Comparison of ENCODE assay signal across 8 cellular contexts in the genomic region with DNA sequence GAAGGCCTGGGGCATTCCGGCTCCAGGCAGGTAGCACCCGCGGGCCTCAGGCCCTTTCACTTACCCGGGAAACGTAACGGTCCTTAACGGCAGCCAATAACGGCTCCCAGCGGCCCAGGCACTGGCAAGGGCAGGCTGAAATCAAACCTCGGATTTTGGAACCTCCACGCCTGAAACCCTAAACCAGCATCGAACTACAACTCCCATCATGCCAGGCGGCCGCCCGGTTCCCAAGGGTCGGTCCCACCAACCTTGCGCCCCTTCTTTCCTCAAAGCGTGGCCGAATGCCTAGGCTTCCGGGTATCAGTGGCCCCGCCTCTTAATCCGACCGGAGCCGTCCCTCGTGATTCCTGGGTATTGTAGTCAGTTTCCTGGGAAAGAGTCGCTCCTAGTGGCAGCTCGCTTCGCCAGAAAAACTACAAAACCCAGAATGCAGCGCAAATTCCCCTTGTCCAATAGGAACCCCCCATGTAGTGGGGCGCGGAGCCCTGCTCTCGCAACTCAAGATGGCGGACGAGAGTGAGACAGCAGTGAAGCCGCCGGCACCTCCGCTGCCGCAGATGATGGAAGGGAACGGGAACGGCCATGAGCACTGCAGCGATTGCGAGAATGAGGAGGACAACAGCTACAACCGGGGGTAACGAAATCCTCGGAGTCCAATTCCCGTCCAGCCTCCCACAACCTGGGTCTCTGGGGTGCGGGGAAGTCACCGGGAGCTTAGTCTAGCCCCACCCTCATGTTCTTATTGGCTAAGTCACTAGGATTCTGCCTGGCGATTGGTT.
DNase-seq lines count a peak whose midpoint lies in the region; ATAC-seq and TF ChIP-seq lines count a peak whose summit lies in the region.

A gene (plus strand): TSS at position 494 of the 782 bp plus-strand sequence. CDS start 13 bp downstream, at position 507.

- H3K4me3 Mint-ChIP-seq in nephron progenitor cell: peak within 1 kb of the TSS; percentile 98
- peak within 1 kb of the TSS; percentile 86 for H3K4me3 Mint-ChIP-seq in stimulated activated naive CD8-positive, alpha-beta T cell treated with anti-CD3 and anti-CD28 coated beads, Interleukin-15, amount 100 ng/mL, for 72 hours

- H3K27ac Mint-ChIP-seq in nephron progenitor cell: peak within 1 kb of the TSS; percentile 99
- H3K27ac Mint-ChIP-seq in stimulated activated naive CD8-positive, alpha-beta T cell treated with anti-CD3 and anti-CD28 coated beads, Interleukin-15, amount 100 ng/mL, for 72 hours: peak within 1 kb of the TSS; percentile 95 to 98

- H3K79me2 ChIP-seq in MM.1S (ENCODE audit: low read length): peaks cover 68% of the 10 kb centered on the region

- no peaks in the 10 kb centered on the region for H3K27me3 ChIP-seq in HAP-1 (ENCODE audit: low read depth)
- no peaks in the 10 kb centered on the region for H3K27me3 ChIP-seq in MM.1S (replicated peaks; ENCODE audit: insufficient read depth, low read length)

- H3K9me3 ChIP-seq in ES-I3 (ENCODE audit: control insufficient read depth, insufficient read depth, low read length): no peaks in the 10 kb centered on the region
- H3K9me3 ChIP-seq in HAP-1: no peaks in the 10 kb centered on the region
- no peaks in the 10 kb centered on the region for H3K9me3 ChIP-seq in MM.1S (replicated peaks; ENCODE audit: insufficient read depth, low read length)

- H3K9ac ChIP-seq in ES-I3 (ENCODE audit: low read depth, low read length) (peak within 1 kb of the TSS; percentile 97), MM.1S (ENCODE audit: low read length) (peak within 1 kb of the TSS; percentile 95)

- H3K4me1 Mint-ChIP-seq in nephron progenitor cell: peaks cover 31% of the 10 kb centered on the region
- peaks cover 60% of the 10 kb centered on the region for H3K4me1 Mint-ChIP-seq in stimulated activated naive CD8-positive, alpha-beta T cell treated with anti-CD3 and anti-CD28 coated beads, Interleukin-15, amount 100 ng/mL, for 72 hours

- in situ Hi-C loops in HAP-1 (cut with MboI; ENCODE audit: low sequenced_read_pairs): no loop called here

- H2AFZ ChIP-seq in MM.1S (ENCODE audit: low read length): peak within 1 kb of the TSS; percentile 79

- 0 out of 2 replicates have a peak, but pooled peaks cover 7% of the 10 kb centered on the region for H4K20me1 ChIP-seq in MM.1S (ENCODE audit: insufficient read depth, low read length)

- peak; percentile 95 for ATAC-seq in stimulated activated naive CD8-positive, alpha-beta T cell treated with anti-CD3 and anti-CD28 coated beads, Interleukin-15, amount 100 ng/mL, for 72 hours

- peaks cover 17% of the 10 kb centered on the region for H3K36me3 Mint-ChIP-seq in nephron progenitor cell (ENCODE audit: low read depth)

- peak within 1 kb of the TSS; percentile 74 for H3K4me2 ChIP-seq in MM.1S (ENCODE audit: low read depth, low read length)

- H3K27me3 Mint-ChIP-seq in nephron progenitor cell (ENCODE audit: low read depth, poor library complexity): no peaks in the 10 kb centered on the region
- H3K27me3 Mint-ChIP-seq in stimulated activated naive CD8-positive, alpha-beta T cell treated with anti-CD3 and anti-CD28 coated beads, Interleukin-15, amount 100 ng/mL, for 72 hours: no peaks in the 10 kb centered on the region

- H3K9me3 Mint-ChIP-seq in nephron progenitor cell: no peaks in the 10 kb centered on the region
- no peaks in the 10 kb centered on the region for H3K9me3 Mint-ChIP-seq in stimulated activated naive CD8-positive, alpha-beta T cell treated with anti-CD3 and anti-CD28 coated beads, Interleukin-15, amount 100 ng/mL, for 72 hours

- H3K36me3 ChIP-seq in ES-I3 (ENCODE audit: insufficient read depth, low read length) (no peaks in the 10 kb centered on the region), HAP-1 (replicated peaks) (peaks cover 6% of the 10 kb centered on the region), MM.1S (replicated peaks; ENCODE audit: insufficient read depth, low read length) (no peaks in the 10 kb centered on the region; the same call in 1 of the 2 replicates)

- H3K27ac ChIP-seq in MM.1S (ENCODE audit: low read length): peak within 1 kb of the TSS; percentile 70

- H3K4me3 ChIP-seq in HAP-1 (peak within 1 kb of the TSS; percentile 86), MM.1S (ENCODE audit: low read length) (peak within 1 kb of the TSS; percentile 88)

- H3K9me2 ChIP-seq in MM.1S (replicated peaks; ENCODE audit: insufficient read depth, low read length): no peaks in the 10 kb centered on the region

- DNase-seq in HAP-1 (ENCODE audit: low spot score in 2 of 2) (peak; percentile 98), MM.1S (peak; percentile 99), SIG-M5 (lab: John Stamatoyannopoulos, UW) (peak; percentile 98), activated gamma-delta T cell (lab: John Stamatoyannopoulos, UW) (peak; percentile 62), fibroblast of the conjunctiva (ENCODE audit: low read depth) (peak; percentile 99), nephron progenitor cell (peak; percentile 95)
- DNase-seq in stimulated activated naive CD8-positive, alpha-beta T cell treated with anti-CD3 and anti-CD28 coated beads, Interleukin-15, amount 100 ng/mL, for 72 hours: peak; percentile 94 to 98

- H3F3A ChIP-seq in MM.1S (ENCODE audit: insufficient read depth, low read length): no peaks in the 10 kb centered on the region

- H3K4me1 ChIP-seq in ES-I3 (ENCODE audit: insufficient read depth, low read length): peaks cover 7% of the 10 kb centered on the region
- peaks cover 28% of the 10 kb centered on the region for H3K4me1 ChIP-seq in HAP-1
- H3K4me1 ChIP-seq in MM.1S (ENCODE audit: low read length): peaks cover 15% of the 10 kb centered on the region

- no peak for TF ChIP-seq CTCF in MM.1S (IDR thresholded peaks at IDR 0.05; ENCODE audit: low read length)
- no peak for TF ChIP-seq CTCF in nephron progenitor cell (IDR thresholded peaks at IDR 0.05)

Comparison
In these comparisons a context has a peak if more than half of its experiments do, and no peak if none do; other contexts are left out.
1. Peak in every context shown above with its lines: DNase-seq, ATAC-seq, H3K4me3 ChIP-seq and H3K27ac ChIP-seq.